In genomic region chr7:128697301-128697905, GRCh38 we compare ENCODE assay signal across 8 cellular contexts. TPM values are rescaled to one million over a fixed set of nuclear protein-coding genes. Genes with fewer than 3 reads are reported as not detected.
A peak's percentile ranks its signal among the peaks of the same experiment; 100 is the strongest.
DNase-seq lines count a peak whose midpoint lies in the region; ATAC-seq and TF ChIP-seq lines count a peak whose summit lies in the region.

No MANE protein-coding gene starts in this region.

- DNase-seq in CD14-positive monocyte (ENCODE audit: low spot score) (peak; percentile 84), HuH-7 (ENCODE audit: low spot score) (peak; percentile 64), esophagus squamous epithelium (lab: John Stamatoyannopoulos, UW) (peak; percentile 17), ureter (ENCODE audit: low spot score) (peak; percentile 49), cortex of kidney (lab: John Stamatoyannopoulos, UW) (no peak)
- peak; percentile 4 to 5 for DNase-seq in activated CD8-positive, alpha-beta memory T cell treated with anti-CD3 and anti-CD28 coated beads for 1 hour (ENCODE audit: extremely low read depth in 1 of 2, low read depth in 1 of 2)

- H3K36me3 Mint-ChIP-seq in CD14-positive monocyte, result no peaks in the 10 kb centered on the region

- H3K4me1 ChIP-seq in esophagus squamous epithelium, result peaks cover 0 to 11% (median 6%) of the 10 kb centered on the region in 3 donors

- no peak for ATAC-seq in GM18502 (IDR thresholded peaks at IDR 0.05; ENCODE audit: poor library complexity, unreplicated experiment)

- H3K27ac Mint-ChIP-seq in CD14-positive monocyte, result peak overlapping the region in 5 of 7 donors; percentile 13 to 74 (median 72)

- H3K4me3 ChIP-seq in esophagus squamous epithelium, result peak overlapping the region in 3 of 4 donors; percentile 18 to 48 (median 33)
- peak overlapping the region; percentile 45 for H3K4me3 ChIP-seq in neural cell (ENCODE audit: low read length)

- no peak overlapping the region for H2AFZ ChIP-seq in neural cell (ENCODE audit: low read depth, low read length)

- peak overlapping the region; percentile 77 to 97 for H3K4me3 Mint-ChIP-seq in CD14-positive monocyte

- peaks cover 4 to 64% (median 17%) of the 10 kb centered on the region in 4 donors for H3K27me3 ChIP-seq in esophagus squamous epithelium
- H3K27me3 ChIP-seq in neural cell (ENCODE audit: insufficient read depth, low read depth, low read length), result peaks cover 25% of the 10 kb centered on the region

- H4K20me1 ChIP-seq in neural cell (ENCODE audit: insufficient read depth), result no peaks in the 10 kb centered on the region

- no peak for TF ChIP-seq EP300 in neural cell (conservative IDR thresholded peaks at IDR 0.05; ENCODE audit: poor library complexity, severe bottlenecking)

- H3K9me2 ChIP-seq in neural cell (ENCODE audit: insufficient read depth, low read length), result no peaks in the 10 kb centered on the region

- H3K36me3 ChIP-seq in esophagus squamous epithelium (no peaks in the 10 kb centered on the region), neural cell (ENCODE audit: insufficient read depth, low read length) (no peaks in the 10 kb centered on the region)

- 4 to 5% methylated on average over 24 of the region's 37 CpGs for WGBS in esophagus squamous epithelium, 2 donors

- no peak for TF ChIP-seq POLR2A in esophagus squamous epithelium (IDR thresholded peaks at IDR 0.05)

- TF ChIP-seq CTCF in CD14-positive monocyte (IDR thresholded peaks at IDR 0.05) (no peak), esophagus squamous epithelium (IDR thresholded peaks at IDR 0.05) (no peak), neural cell (IDR thresholded peaks at IDR 0.05; ENCODE audit: poor library complexity, severe bottlenecking) (no peak)

- TF ChIP-seq RAD21 in neural cell (conservative IDR thresholded peaks at IDR 0.05), result no peak

- no peaks in the 10 kb centered on the region for H3F3A ChIP-seq in neural cell (ENCODE audit: insufficient read depth, low read length, poor library complexity, severe bottlenecking)

- no peak overlapping the region for H3K4me2 ChIP-seq in neural cell (ENCODE audit: low read length)

- H3K9ac ChIP-seq in neural cell (ENCODE audit: low read length), result no peak overlapping the region

- peaks cover 38 to 61% (median 53%) of the 10 kb centered on the region in 3 donors for H3K27me3 Mint-ChIP-seq in CD14-positive monocyte (ENCODE audit: low read depth in 3 of 3)

- intact Hi-C loops in CD14-positive monocyte (cut with micrococcal nuclease), result no loop called here
- intact Hi-C loops in esophagus squamous epithelium (cut with DNase I), result no loop called here

- no peaks in the 10 kb centered on the region for H3K9me3 ChIP-seq in esophagus squamous epithelium
- no peaks in the 10 kb centered on the region for H3K9me3 ChIP-seq in neural cell (ENCODE audit: low read length)

- no peaks in the 10 kb centered on the region for H3K79me2 ChIP-seq in neural cell (replicated peaks; ENCODE audit: insufficient read depth, low read length)

- H3K9me3 Mint-ChIP-seq in CD14-positive monocyte, result peaks cover 0 to 8% (median 5%) of the 10 kb centered on the region in 7 donors

- H3K27ac ChIP-seq in esophagus squamous epithelium, result no peak overlapping the region
- H3K27ac ChIP-seq in neural cell (ENCODE audit: low read length), result no peak overlapping the region

- peaks cover 15% of the 10 kb centered on the region for H3K4me1 Mint-ChIP-seq in CD14-positive monocyte

TF ChIP-seq in neural cell, 6 proteins besides CTCF, POLR2A, EP300 and RAD21:
- TF ChIP-seq REST (IDR thresholded peaks at IDR 0.05; ENCODE audit: borderline replicate concordance), result no peak
- TF ChIP-seq POLR2AphosphoS5 (IDR thresholded peaks at IDR 0.05), result no peak
- no peak for TF ChIP-seq EZH2 (IDR thresholded peaks at IDR 0.05; ENCODE audit: borderline replicate concordance, insufficient read depth, low read length, poor library complexity, severe bottlenecking)
- no peak for TF ChIP-seq TAF1 (IDR thresholded peaks at IDR 0.05; ENCODE audit: low read depth)
- TF ChIP-seq MXI1 (conservative IDR thresholded peaks at IDR 0.05; ENCODE audit: poor library complexity, severe bottlenecking), result no peak
- no peak for TF ChIP-seq SMC3 (conservative IDR thresholded peaks at IDR 0.05; ENCODE audit: poor library complexity)

RNA-seq across cellular contexts. Expression of gene GARIN1A, which starts 25.3 kb away (rescaled TPM):
- polyA plus RNA-seq in CD14-positive monocyte, result under 1 TPM in 1 of 2 donors, not detected in 1; 0.02 TPM
- total RNA-seq in esophagus squamous epithelium, result under 1 TPM in 3 of 4 donors, not detected in 1; 0.19 to 0.38 (median 0.35) TPM
- polyA plus RNA-seq in neural cell, result 1.7 and 2.8 TPM in 2 replicates
- 0.69 and 1.5 TPM in 2 replicates for polyA minus RNA-seq in neural cell
- 6.4 TPM for total RNA-seq in ureter

RNA-seq across cellular contexts. Expression of gene CALU, which starts 41.8 kb away (rescaled TPM):
- polyA plus RNA-seq in CD14-positive monocyte (10 to 100 TPM; 33.2 to 44.0 TPM), neural cell (31.8 and 38.1 TPM in 2 replicates)
- total RNA-seq in esophagus squamous epithelium (10 to 100 TPM; 23.5 to 66.6 (median 50.8) TPM), ureter (82.5 TPM)
- 45.0 and 55.5 TPM in 2 replicates for polyA minus RNA-seq in neural cell
